ENCODE assay signal across 20 cellular contexts in genomic region chr1:200257235-200257634, GRCh38.
A peak's percentile ranks its signal among the peaks of the same experiment; 100 is the strongest.
DNase-seq lines count a peak whose midpoint lies in the region; ATAC-seq, FAIRE-seq and TF ChIP-seq lines count a peak whose summit lies in the region.
"Had no signal": no experiment of that assay in that cellular context is flagged by ENCODE, and none has a peak within 500 bp of the region (broad histone marks: within the 10 kb centered on the region; RNA-seq: fewer than 3 reads in every experiment).

No MANE protein-coding gene starts in this region.

- H3K56ac ChIP-seq in IMR-90 (ENCODE audit: extremely low read depth, insufficient read depth, low read length) (no peak overlapping the region), mesendoderm (ENCODE audit: low read length) (no peak overlapping the region)

- 54% methylated on average over 4 of the region's 10 CpGs; no CpG with 5 or more reads in 1 of the 2 experiments for WGBS in IMR-90 (ENCODE audit: extremely low coverage in 2 of 2, insufficient read length in 1 of 2), 2 experiments
- WGBS in mesendoderm (ENCODE audit: extremely low coverage, insufficient coverage, low lambda C conversion rate) = no CpG with 5 or more reads among the region's 10 CpGs

- no peak overlapping the region for H4K5ac ChIP-seq in IMR-90 (ENCODE audit: low read depth, low read length)
- no peak overlapping the region for H4K5ac ChIP-seq in mesendoderm (ENCODE audit: low read length)

- H2BK120ac ChIP-seq in IMR-90 (ENCODE audit: low read depth, low read length) (no peak overlapping the region), mesendoderm (ENCODE audit: low read depth, low read length) (no peak overlapping the region)

- POLR2A ChIA-PET in IMR-90 (lab: Charles Lee; ENCODE audit: unreplicated experiment) = no interaction called here
- POLR2A ChIA-PET in WTC11 (lab: Charles Lee) = no interaction called here
- POLR2A ChIA-PET in CD8-positive, alpha-beta T cell (lab: Charles Lee) = no interaction called here

- no peak overlapping the region for H2AK9ac ChIP-seq in IMR-90 (replicated peaks; ENCODE audit: low read depth, low read length, poor library complexity)

- H3K4me3 Mint-ChIP-seq in WTC11 = no peak overlapping the region
- H3K4me3 Mint-ChIP-seq in CD8-positive, alpha-beta T cell = no peak overlapping the region
- H3K4me3 Mint-ChIP-seq: CD14-positive monocyte, T-helper 17 cell had no signal

- intact Hi-C loops in IMR-90 (cut with micrococcal nuclease) = no loop called here
- intact Hi-C loops in CD8-positive, alpha-beta T cell (cut with DNase I, micrococcal nuclease) = loop anchor here in 1 of 2 experiments (5.0 kb wide), 1 partner anchor 235 kb away; no protein-coding TSS in a partner anchor

- H3K9ac ChIP-seq in IMR-90 (ENCODE audit: low read depth, low read length) = no peak overlapping the region
- no peak overlapping the region for H3K9ac ChIP-seq in mesendoderm (ENCODE audit: low read length)
- H3K9ac ChIP-seq: KMS-11, SK-N-SH had no signal

- H3K9me3 ChIP-seq in IMR-90 (ENCODE audit: control insufficient read depth, insufficient read depth, low read length) = no peaks in the 10 kb centered on the region
- H3K9me3 ChIP-seq in CD8-positive, alpha-beta T cell (ENCODE audit: low read length) = no peaks in the 10 kb centered on the region
- H3K9me3 ChIP-seq: BE2C, SK-N-SH had no signal

- H3K9me3 Mint-ChIP-seq in WTC11 = peaks cover 3% of the 10 kb centered on the region
- H3K9me3 Mint-ChIP-seq in CD8-positive, alpha-beta T cell = no peaks in the 10 kb centered on the region
- H3K9me3 Mint-ChIP-seq: CD14-positive monocyte had no signal

- H2BK20ac ChIP-seq in IMR-90 (ENCODE audit: low read depth, low read length) = no peak overlapping the region

- peaks cover 3% of the 10 kb centered on the region; the same call in 1 of the 2 replicates for H3K4me1 ChIP-seq in IMR-90 (ENCODE audit: control insufficient read depth, insufficient read depth, low read length)
- no peaks in the 10 kb centered on the region for H3K4me1 ChIP-seq in mesendoderm (ENCODE audit: control insufficient read depth, low read depth, low read length)
- no peaks in the 10 kb centered on the region for H3K4me1 ChIP-seq in CD8-positive, alpha-beta T cell (ENCODE audit: insufficient read depth, low read length)
- H3K4me1 ChIP-seq: BE2C had no signal

- H3K27ac ChIP-seq in IMR-90 (ENCODE audit: insufficient read depth, low read length) (no peak overlapping the region), mesendoderm (ENCODE audit: low read depth, low read length) (no peak overlapping the region)
- no peak overlapping the region for H3K27ac ChIP-seq in CD8-positive, alpha-beta T cell (ENCODE audit: low read depth, low read length)
- H3K27ac ChIP-seq: KMS-11 had no signal

- H3K18ac ChIP-seq in IMR-90 (ENCODE audit: low read depth, low read length) (no peak overlapping the region), mesendoderm (ENCODE audit: low read length) (no peak overlapping the region)

- ATAC-seq in IMR-90 (ENCODE audit: low read depth) = no peak
- peak; percentile 63 for ATAC-seq in WTC11
- ATAC-seq in CD8-positive, alpha-beta T cell = no peak
- ATAC-seq: T-helper 17 cell had no signal

- FAIRE-seq in GM12892 (lab: Jason Lieb, UNC) = no peak

- no peak overlapping the region for H3K14ac ChIP-seq in IMR-90 (replicated peaks; ENCODE audit: low read depth, low read length)

- H3K23ac ChIP-seq in IMR-90 (ENCODE audit: low read depth, low read length) = no peak overlapping the region
- H3K23ac ChIP-seq in mesendoderm (ENCODE audit: low read length) = no peak overlapping the region

- peak overlapping the region; percentile 28 for H3K27ac Mint-ChIP-seq in WTC11
- no peak overlapping the region for H3K27ac Mint-ChIP-seq in CD8-positive, alpha-beta T cell
- H3K27ac Mint-ChIP-seq: CD14-positive monocyte, T-helper 17 cell had no signal

- H3K4ac ChIP-seq in IMR-90 (ENCODE audit: low read depth, low read length) = no peak overlapping the region
- no peak overlapping the region for H3K4ac ChIP-seq in mesendoderm (ENCODE audit: low read depth, low read length)

- TF ChIP-seq CTCF in IMR-90 (conservative IDR thresholded peaks at IDR 0.05; ENCODE audit: low read depth, low read length) = no peak
- TF ChIP-seq CTCF in WTC11 (IDR thresholded peaks at IDR 0.05) = no peak
- TF ChIP-seq CTCF in CD8-positive, alpha-beta T cell (IDR thresholded peaks at IDR 0.05) = no peak

- peak overlapping the region; percentile 67 for H2AFZ ChIP-seq in IMR-90 (replicated peaks; ENCODE audit: low read length, poor library complexity)

- no peaks in the 10 kb centered on the region for H3K27me3 ChIP-seq in IMR-90 (ENCODE audit: control insufficient read depth, insufficient read depth, low read length)
- H3K27me3 ChIP-seq in mesendoderm (ENCODE audit: insufficient read depth, low read length, poor library complexity) = no peaks in the 10 kb centered on the region
- no peaks in the 10 kb centered on the region for H3K27me3 ChIP-seq in CD8-positive, alpha-beta T cell (ENCODE audit: insufficient read depth, low read length)

- H3K4me3 ChIP-seq in IMR-90 (ENCODE audit: insufficient read depth, low read depth, low read length) (no peak overlapping the region), mesendoderm (ENCODE audit: low read length) (no peak overlapping the region)
- no peak overlapping the region for H3K4me3 ChIP-seq in CD8-positive, alpha-beta T cell (ENCODE audit: low read depth, low read length)

- TF ChIP-seq RAD21 in IMR-90 (IDR thresholded peaks at IDR 0.05; ENCODE audit: low read length) = no peak

- H4K8ac ChIP-seq in IMR-90 (ENCODE audit: low read depth in 2 of 2, low read length in 2 of 2) (no peak overlapping the region), mesendoderm (ENCODE audit: low read depth, low read length) (no peak overlapping the region)

- H3K36me3 Mint-ChIP-seq in WTC11 = no peaks in the 10 kb centered on the region
- H3K36me3 Mint-ChIP-seq in CD8-positive, alpha-beta T cell = no peaks in the 10 kb centered on the region
- H3K36me3 Mint-ChIP-seq: CD14-positive monocyte had no signal

- no peak for TF ChIP-seq POLR2A in IMR-90 (IDR thresholded peaks at IDR 0.05; ENCODE audit: low read depth, low read length)
- TF ChIP-seq POLR2A in GM12892 (IDR thresholded peaks at IDR 0.05; ENCODE audit: low read depth, low read length) = no peak

- no peaks in the 10 kb centered on the region for H3K79me2 ChIP-seq in mesendoderm (ENCODE audit: control insufficient read depth, insufficient read depth, low read length)

- H3K79me1 ChIP-seq in IMR-90 (ENCODE audit: low read depth in 1 of 2, low read length in 2 of 2) (no peaks in the 10 kb centered on the region), mesendoderm (ENCODE audit: low read length) (no peaks in the 10 kb centered on the region)

- dilution Hi-C loops in IMR-90 (cut with HindIII; ENCODE audit: low sequenced_read_pairs, unreplicated experiment) = no loop called here

- H3K4me1 Mint-ChIP-seq in WTC11 = no peaks in the 10 kb centered on the region; the same call in 1 of the 2 replicates
- H3K4me1 Mint-ChIP-seq in CD8-positive, alpha-beta T cell (ENCODE audit: low read depth) = no peaks in the 10 kb centered on the region
- H3K4me1 Mint-ChIP-seq: CD14-positive monocyte had no signal

- BruUV-seq in IMR-90 (replicated peaks; lab: Mats Ljungman, UMichigan) = no TSS peak

- in situ Hi-C loops in IMR-90 (cut with MboI; ENCODE audit: low sequenced_read_pairs) = no loop called here

- CTCF ChIA-PET in IMR-90 (lab: Yijun Ruan, JAX) = interaction anchor here (1.0 kb wide), 1 partner anchor 15 kb away, joined by 4 read pairs; no protein-coding TSS in a partner anchor
- CTCF ChIA-PET in WTC11 (lab: Charles Lee) = interaction anchor here (1.0 kb wide), 1 partner anchor 23 kb away, joined by 3 read pairs; no protein-coding TSS in a partner anchor
- CTCF ChIA-PET in CD8-positive, alpha-beta T cell (lab: Charles Lee) = interaction anchor here (1.0 to 1.5 kb wide), 2 partner anchors 46 to 118 kb away, joined by 3 to 5 read pairs; no protein-coding TSS in a partner anchor

- H4K91ac ChIP-seq in IMR-90 (ENCODE audit: insufficient read depth, low read depth, low read length) = no peak overlapping the region

- no peak overlapping the region for H2AK5ac ChIP-seq in IMR-90 (ENCODE audit: low read depth, low read length)
- no peak overlapping the region for H2AK5ac ChIP-seq in mesendoderm (ENCODE audit: low read length)

- 0 out of 2 replicates have a peak, but pooled peaks cover 5% of the 10 kb centered on the region for H3K9me1 ChIP-seq in IMR-90 (ENCODE audit: insufficient read depth, low read length)

- no peak for DNase-seq in IMR-90
- DNase-seq in WTC11 (ENCODE audit: low spot score) = no peak
- peak; percentile 7 for DNase-seq in mesendoderm
- no peak for DNase-seq in CD8-positive, alpha-beta T cell
- DNase-seq in NCI-H128 (lab: John Stamatoyannopoulos, UW; ENCODE audit: unreplicated experiment) = no peak
- DNase-seq in SW 1271 (lab: John Stamatoyannopoulos, UW) = no peak
- no peak for DNase-seq in GM12892 (ENCODE audit: insufficient read length)
- DNase-seq: BE2C, Calu3, DND-41, H7, MM.1S, NCI-H1417, NCI-H1694, NCI-H2029 treated with DMSO at 0.1 percent for 48 hours, NCI-H446 treated with DMSO at 0.1 percent for 48 hours, SK-N-SH, T-helper 17 cell had no signal

- H3K36me3 ChIP-seq in IMR-90 (ENCODE audit: control insufficient read depth, insufficient read depth, low read length) = no peaks in the 10 kb centered on the region
- H3K36me3 ChIP-seq in mesendoderm (ENCODE audit: control insufficient read depth, insufficient read depth, low read length) = no peaks in the 10 kb centered on the region
- H3K36me3 ChIP-seq in CD8-positive, alpha-beta T cell (ENCODE audit: insufficient read depth, low read length) = no peaks in the 10 kb centered on the region
- H3K36me3 ChIP-seq: BE2C had no signal

- H2BK5ac ChIP-seq in IMR-90 (ENCODE audit: low read depth, low read length, poor library complexity, severe bottlenecking) (no peak overlapping the region), mesendoderm (ENCODE audit: low read length) (no peak overlapping the region)

- no peaks in the 10 kb centered on the region for H3K27me3 Mint-ChIP-seq in WTC11 (ENCODE audit: low read depth)
- no peaks in the 10 kb centered on the region for H3K27me3 Mint-ChIP-seq in CD8-positive, alpha-beta T cell (ENCODE audit: low read depth)

- H2BK15ac ChIP-seq in IMR-90 (ENCODE audit: low read depth, low read length) (no peak overlapping the region), mesendoderm (replicated peaks; ENCODE audit: low read depth) (no peak overlapping the region)

- H3K4me2 ChIP-seq in IMR-90 (ENCODE audit: low read depth, low read length) (no peak overlapping the region), mesendoderm (ENCODE audit: low read length) (no peak overlapping the region)
- H3K4me2 ChIP-seq: KMS-11, SK-N-SH had no signal

- H4K20me1 ChIP-seq in IMR-90 (ENCODE audit: insufficient read depth, low read length) = no peaks in the 10 kb centered on the region
